2 cellular contexts compared by ENCODE assay signal in the genomic region with DNA sequence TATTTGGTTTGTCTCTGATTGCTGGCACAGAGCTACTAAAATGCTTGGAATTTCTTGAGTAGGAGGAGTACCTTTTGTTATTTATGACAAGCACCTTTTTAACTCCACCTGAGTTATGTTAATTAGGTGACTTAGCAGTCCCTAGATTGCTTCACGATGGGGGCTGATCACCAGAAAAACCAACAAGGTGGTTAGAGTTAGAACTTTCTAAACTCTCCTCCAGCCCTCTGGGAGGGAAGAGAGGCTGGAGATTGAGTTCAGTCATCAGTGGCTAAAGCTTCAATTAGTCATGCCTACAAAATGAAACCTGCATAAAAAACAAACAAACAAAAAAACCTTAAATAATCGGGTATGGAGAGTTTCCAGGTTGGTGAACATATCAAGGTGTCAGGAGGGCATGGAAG.
A peak's percentile ranks its signal among the peaks of the same experiment; 100 is the strongest.
TF ChIP-seq lines count a peak whose summit lies in the region.

No MANE protein-coding gene starts in this region.

TF ChIP-seq in GM23338, 12 proteins besides CTCF, POLR2A, EP300 and RAD21 (continues in another document):
- TF ChIP-seq ZNF114 (CRISPR knock-in tag; IDR thresholded peaks at IDR 0.05): 0 out of 2 replicates have a peak, but pooled peaks have one; percentile 21
- no peak for TF ChIP-seq NANOG (IDR thresholded peaks at IDR 0.05; ENCODE audit: borderline replicate concordance)
- TF ChIP-seq EZH2 (IDR thresholded peaks at IDR 0.05; ENCODE audit: low read depth, unreplicated experiment): no peak
- TF ChIP-seq, protein P1, sequence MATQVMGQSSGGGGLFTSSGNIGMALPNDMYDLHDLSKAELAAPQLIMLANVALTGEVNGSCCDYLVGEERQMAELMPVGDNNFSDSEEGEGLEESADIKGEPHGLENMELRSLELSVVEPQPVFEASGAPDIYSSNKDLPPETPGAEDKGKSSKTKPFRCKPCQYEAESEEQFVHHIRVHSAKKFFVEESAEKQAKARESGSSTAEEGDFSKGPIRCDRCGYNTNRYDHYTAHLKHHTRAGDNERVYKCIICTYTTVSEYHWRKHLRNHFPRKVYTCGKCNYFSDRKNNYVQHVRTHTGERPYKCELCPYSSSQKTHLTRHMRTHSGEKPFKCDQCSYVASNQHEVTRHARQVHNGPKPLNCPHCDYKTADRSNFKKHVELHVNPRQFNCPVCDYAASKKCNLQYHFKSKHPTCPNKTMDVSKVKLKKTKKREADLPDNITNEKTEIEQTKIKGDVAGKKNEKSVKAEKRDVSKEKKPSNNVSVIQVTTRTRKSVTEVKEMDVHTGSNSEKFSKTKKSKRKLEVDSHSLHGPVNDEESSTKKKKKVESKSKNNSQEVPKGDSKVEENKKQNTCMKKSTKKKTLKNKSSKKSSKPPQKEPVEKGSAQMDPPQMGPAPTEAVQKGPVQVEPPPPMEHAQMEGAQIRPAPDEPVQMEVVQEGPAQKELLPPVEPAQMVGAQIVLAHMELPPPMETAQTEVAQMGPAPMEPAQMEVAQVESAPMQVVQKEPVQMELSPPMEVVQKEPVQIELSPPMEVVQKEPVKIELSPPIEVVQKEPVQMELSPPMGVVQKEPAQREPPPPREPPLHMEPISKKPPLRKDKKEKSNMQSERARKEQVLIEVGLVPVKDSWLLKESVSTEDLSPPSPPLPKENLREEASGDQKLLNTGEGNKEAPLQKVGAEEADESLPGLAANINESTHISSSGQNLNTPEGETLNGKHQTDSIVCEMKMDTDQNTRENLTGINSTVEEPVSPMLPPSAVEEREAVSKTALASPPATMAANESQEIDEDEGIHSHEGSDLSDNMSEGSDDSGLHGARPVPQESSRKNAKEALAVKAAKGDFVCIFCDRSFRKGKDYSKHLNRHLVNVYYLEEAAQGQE (IDR thresholded peaks at IDR 0.05; ENCODE audit: unreplicated experiment): no peak
- no peak for TF ChIP-seq POLR2AphosphoS5 (IDR thresholded peaks at IDR 0.05; ENCODE audit: low read depth)
- TF ChIP-seq EZH2phosphoT487 (IDR thresholded peaks at IDR 0.05; ENCODE audit: unreplicated experiment): no peak
- TF ChIP-seq, protein P2, sequence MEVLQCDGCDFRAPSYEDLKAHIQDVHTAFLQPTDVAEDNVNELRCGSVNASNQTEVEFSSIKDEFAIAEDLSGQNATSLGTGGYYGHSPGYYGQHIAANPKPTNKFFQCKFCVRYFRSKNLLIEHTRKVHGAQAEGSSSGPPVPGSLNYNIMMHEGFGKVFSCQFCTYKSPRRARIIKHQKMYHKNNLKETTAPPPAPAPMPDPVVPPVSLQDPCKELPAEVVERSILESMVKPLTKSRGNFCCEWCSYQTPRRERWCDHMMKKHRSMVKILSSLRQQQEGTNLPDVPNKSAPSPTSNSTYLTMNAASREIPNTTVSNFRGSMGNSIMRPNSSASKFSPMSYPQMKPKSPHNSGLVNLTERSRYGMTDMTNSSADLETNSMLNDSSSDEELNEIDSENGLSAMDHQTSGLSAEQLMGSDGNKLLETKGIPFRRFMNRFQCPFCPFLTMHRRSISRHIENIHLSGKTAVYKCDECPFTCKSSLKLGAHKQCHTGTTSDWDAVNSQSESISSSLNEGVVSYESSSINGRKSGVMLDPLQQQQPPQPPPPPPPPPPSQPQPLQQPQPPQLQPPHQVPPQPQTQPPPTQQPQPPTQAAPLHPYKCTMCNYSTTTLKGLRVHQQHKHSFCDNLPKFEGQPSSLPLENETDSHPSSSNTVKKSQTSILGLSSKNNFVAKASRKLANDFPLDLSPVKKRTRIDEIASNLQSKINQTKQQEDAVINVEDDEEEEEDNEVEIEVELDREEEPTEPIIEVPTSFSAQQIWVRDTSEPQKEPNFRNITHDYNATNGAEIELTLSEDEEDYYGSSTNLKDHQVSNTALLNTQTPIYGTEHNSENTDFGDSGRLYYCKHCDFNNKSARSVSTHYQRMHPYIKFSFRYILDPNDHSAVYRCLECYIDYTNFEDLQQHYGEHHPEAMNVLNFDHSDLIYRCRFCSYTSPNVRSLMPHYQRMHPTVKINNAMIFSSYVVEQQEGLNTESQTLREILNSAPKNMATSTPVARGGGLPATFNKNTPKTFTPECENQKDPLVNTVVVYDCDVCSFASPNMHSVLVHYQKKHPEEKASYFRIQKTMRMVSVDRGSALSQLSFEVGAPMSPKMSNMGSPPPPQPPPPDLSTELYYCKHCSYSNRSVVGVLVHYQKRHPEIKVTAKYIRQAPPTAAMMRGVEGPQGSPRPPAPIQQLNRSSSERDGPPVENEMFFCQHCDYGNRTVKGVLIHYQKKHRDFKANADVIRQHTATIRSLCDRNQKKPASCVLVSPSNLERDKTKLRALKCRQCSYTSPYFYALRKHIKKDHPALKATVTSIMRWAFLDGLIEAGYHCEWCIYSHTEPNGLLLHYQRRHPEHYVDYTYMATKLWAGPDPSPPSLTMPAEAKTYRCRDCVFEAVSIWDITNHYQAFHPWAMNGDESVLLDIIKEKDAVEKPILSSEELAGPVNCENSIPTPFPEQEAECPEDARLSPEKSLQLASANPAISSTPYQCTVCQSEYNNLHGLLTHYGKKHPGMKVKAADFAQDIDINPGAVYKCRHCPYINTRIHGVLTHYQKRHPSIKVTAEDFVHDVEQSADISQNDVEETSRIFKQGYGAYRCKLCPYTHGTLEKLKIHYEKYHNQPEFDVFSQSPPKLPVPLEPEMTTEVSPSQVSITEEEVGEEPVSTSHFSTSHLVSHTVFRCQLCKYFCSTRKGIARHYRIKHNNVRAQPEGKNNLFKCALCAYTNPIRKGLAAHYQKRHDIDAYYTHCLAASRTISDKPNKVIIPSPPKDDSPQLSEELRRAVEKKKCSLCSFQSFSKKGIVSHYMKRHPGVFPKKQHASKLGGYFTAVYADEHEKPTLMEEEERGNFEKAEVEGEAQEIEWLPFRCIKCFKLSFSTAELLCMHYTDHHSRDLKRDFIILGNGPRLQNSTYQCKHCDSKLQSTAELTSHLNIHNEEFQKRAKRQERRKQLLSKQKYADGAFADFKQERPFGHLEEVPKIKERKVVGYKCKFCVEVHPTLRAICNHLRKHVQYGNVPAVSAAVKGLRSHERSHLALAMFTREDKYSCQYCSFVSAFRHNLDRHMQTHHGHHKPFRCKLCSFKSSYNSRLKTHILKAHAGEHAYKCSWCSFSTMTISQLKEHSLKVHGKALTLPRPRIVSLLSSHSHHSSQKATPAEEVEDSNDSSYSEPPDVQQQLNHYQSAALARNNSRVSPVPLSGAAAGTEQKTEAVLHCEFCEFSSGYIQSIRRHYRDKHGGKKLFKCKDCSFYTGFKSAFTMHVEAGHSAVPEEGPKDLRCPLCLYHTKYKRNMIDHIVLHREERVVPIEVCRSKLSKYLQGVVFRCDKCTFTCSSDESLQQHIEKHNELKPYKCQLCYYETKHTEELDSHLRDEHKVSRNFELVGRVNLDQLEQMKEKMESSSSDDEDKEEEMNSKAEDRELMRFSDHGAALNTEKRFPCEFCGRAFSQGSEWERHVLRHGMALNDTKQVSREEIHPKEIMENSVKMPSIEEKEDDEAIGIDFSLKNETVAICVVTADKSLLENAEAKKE (CRISPR knock-in tag; IDR thresholded peaks at IDR 0.05): peak; percentile 89
- TF ChIP-seq, protein P3, sequence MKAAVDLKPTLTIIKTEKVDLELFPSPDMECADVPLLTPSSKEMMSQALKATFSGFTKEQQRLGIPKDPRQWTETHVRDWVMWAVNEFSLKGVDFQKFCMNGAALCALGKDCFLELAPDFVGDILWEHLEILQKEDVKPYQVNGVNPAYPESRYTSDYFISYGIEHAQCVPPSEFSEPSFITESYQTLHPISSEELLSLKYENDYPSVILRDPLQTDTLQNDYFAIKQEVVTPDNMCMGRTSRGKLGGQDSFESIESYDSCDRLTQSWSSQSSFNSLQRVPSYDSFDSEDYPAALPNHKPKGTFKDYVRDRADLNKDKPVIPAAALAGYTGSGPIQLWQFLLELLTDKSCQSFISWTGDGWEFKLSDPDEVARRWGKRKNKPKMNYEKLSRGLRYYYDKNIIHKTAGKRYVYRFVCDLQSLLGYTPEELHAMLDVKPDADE (IDR thresholded peaks at IDR 0.05): no peak
- no peak for TF ChIP-seq JUNB (IDR thresholded peaks at IDR 0.05; ENCODE audit: unreplicated experiment)
- no peak for TF ChIP-seq STAT1 (IDR thresholded peaks at IDR 0.05; ENCODE audit: unreplicated experiment)

TF ChIP-seq in endothelial cell of umbilical vein, 7 proteins besides CTCF, POLR2A, EP300 and RAD21:
- TF ChIP-seq MYC (IDR thresholded peaks at IDR 0.05; ENCODE audit: low read depth, low read length): no peak
- no peak for TF ChIP-seq EZH2 (IDR thresholded peaks at IDR 0.05; ENCODE audit: borderline replicate concordance, low read depth, low read length, severe bottlenecking)
- TF ChIP-seq JUN (IDR thresholded peaks at IDR 0.05; ENCODE audit: borderline replicate concordance, insufficient read depth, insufficient read length, low read depth): no peak
- no peak for TF ChIP-seq GATA2 (IDR thresholded peaks at IDR 0.05; ENCODE audit: insufficient read depth, insufficient read length, low read depth, low read length)
- TF ChIP-seq, protein P4, sequence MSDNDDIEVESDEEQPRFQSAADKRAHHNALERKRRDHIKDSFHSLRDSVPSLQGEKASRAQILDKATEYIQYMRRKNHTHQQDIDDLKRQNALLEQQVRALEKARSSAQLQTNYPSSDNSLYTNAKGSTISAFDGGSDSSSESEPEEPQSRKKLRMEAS (IDR thresholded peaks at IDR 0.05; ENCODE audit: insufficient read depth, insufficient read length): no peak
- TF ChIP-seq FOS (IDR thresholded peaks at IDR 0.05; ENCODE audit: borderline replicate concordance, insufficient read depth, low read length): no peak
- TF ChIP-seq POLR2AphosphoS5 (IDR thresholded peaks at IDR 0.05; ENCODE audit: insufficient read depth, low read depth, low read length): no peak
